Comparison of ENCODE assay signal across 12 cellular contexts in the genomic region with DNA sequence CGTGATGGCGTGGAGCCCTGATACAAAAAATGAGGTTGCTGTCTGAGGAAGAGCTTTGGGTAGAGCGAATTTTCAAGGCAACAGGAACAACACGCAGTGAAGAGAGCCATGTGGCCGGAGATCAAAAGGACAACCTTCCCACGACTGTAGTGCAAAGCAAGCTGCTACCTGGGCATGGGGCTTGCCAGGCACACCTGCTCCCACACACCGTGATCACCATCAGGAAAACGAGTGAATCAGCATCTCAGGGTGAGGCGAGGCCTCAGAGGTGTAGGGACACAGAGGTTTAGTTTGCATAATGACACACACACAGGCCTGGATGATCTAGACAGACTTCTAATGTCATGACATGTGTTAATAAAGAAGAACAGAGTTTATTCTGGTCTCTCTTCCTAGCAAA.
A peak's percentile ranks its signal among the peaks of the same experiment; 100 is the strongest.
DNase-seq lines count a peak whose midpoint lies in the region; ATAC-seq and TF ChIP-seq lines count a peak whose summit lies in the region.
"Had no signal": no experiment of that assay in that cellular context is flagged by ENCODE, and none has a peak within 500 bp of the region (broad histone marks: within the 10 kb centered on the region; RNA-seq: fewer than 3 reads in every experiment).

No MANE protein-coding gene starts in this region.

- H3K4me1 Mint-ChIP-seq in natural killer cell, result peaks cover 7 to 9% of the 10 kb centered on the region in 2 donors
- peaks cover 8% of the 10 kb centered on the region in 2 donors for H3K4me1 Mint-ChIP-seq in natural killer cell treated with Interleukin-12 subunit alpha and Interleukin-12 subunit beta and Interleukin-15 and Interleukin-18, amount 100 ng/mL, for 72 hours (ENCODE audit: low read depth in 2 of 2)
- H3K4me1 Mint-ChIP-seq: B cell had no signal

- no peak overlapping the region for H3K9ac ChIP-seq in liver (ENCODE audit: low read depth in 1 of 2, low read length in 2 of 2)

- no peaks in the 10 kb centered on the region for H3K9me3 Mint-ChIP-seq in natural killer cell
- H3K9me3 Mint-ChIP-seq in natural killer cell treated with Interleukin-12 subunit alpha and Interleukin-12 subunit beta and Interleukin-15 and Interleukin-18, amount 100 ng/mL, for 72 hours, result no peaks in the 10 kb centered on the region

- no peak for DNase-seq in natural killer cell
- no peak for DNase-seq in natural killer cell treated with Interleukin-12 subunit alpha and Interleukin-12 subunit beta and Interleukin-15 and Interleukin-18, amount 100 ng/mL, for 72 hours (ENCODE audit: low spot score)
- no peak for DNase-seq in RWPE2 (ENCODE audit: low spot score)
- no peak for DNase-seq in T-helper 9 cell
- no peak for DNase-seq in right atrium auricular region (ENCODE audit: low spot score)
- no peak for DNase-seq in activated gamma-delta T cell (lab: John Stamatoyannopoulos, UW)
- DNase-seq: activated CD8-positive, alpha-beta memory T cell treated with anti-CD3 and anti-CD28 coated beads, Interleukin-2, amount 50 U/mL, for 4 hours; mesenchymal stem cell; NCI-H446 treated with DMSO at 0.1 percent for 48 hours had no signal

- H3K4me3 Mint-ChIP-seq in natural killer cell, result no peak overlapping the region
- H3K4me3 Mint-ChIP-seq in natural killer cell treated with Interleukin-12 subunit alpha and Interleukin-12 subunit beta and Interleukin-15 and Interleukin-18, amount 100 ng/mL, for 72 hours, result no peak overlapping the region
- H3K4me3 Mint-ChIP-seq: B cell had no signal

- no peak for TF ChIP-seq RAD21 in liver (IDR thresholded peaks at IDR 0.05)

- H3K36me3 Mint-ChIP-seq in natural killer cell, result peaks cover 7% of the 10 kb centered on the region
- H3K36me3 Mint-ChIP-seq in natural killer cell treated with Interleukin-12 subunit alpha and Interleukin-12 subunit beta and Interleukin-15 and Interleukin-18, amount 100 ng/mL, for 72 hours, result no peaks in the 10 kb centered on the region

- H3K27ac ChIP-seq in RWPE2 (ENCODE audit: poor library complexity, severe bottlenecking), result peak overlapping the region; percentile 35
- H3K27ac ChIP-seq in liver (ENCODE audit: low read depth in 1 of 2, low read length in 2 of 2), result peak overlapping the region; percentile 83
- no peak overlapping the region for H3K27ac ChIP-seq in right atrium auricular region

- TF ChIP-seq CTCF in natural killer cell (IDR thresholded peaks at IDR 0.05) (no peak), RWPE2 (IDR thresholded peaks at IDR 0.05; ENCODE audit: poor library complexity, severe bottlenecking) (no peak), liver (IDR thresholded peaks at IDR 0.05; ENCODE audit: low read depth, low read length, missing input control) (no peak), right atrium auricular region (IDR thresholded peaks at IDR 0.05) (no peak)

- H3K4me3 ChIP-seq in RWPE2 (ENCODE audit: severe bottlenecking) (no peak overlapping the region), liver (ENCODE audit: low read depth in 1 of 3, low read length in 3 of 3) (no peak overlapping the region), right atrium auricular region (no peak overlapping the region)

- H3K27me3 ChIP-seq in RWPE2 (ENCODE audit: insufficient read depth, poor library complexity, severe bottlenecking) (no peaks in the 10 kb centered on the region), liver (ENCODE audit: control insufficient read depth in 4 of 4, insufficient read depth in 4 of 4, low read length in 3 of 4) (no peaks in the 10 kb centered on the region), right atrium auricular region (no peaks in the 10 kb centered on the region)

- H3K4me1 ChIP-seq in RWPE2 (ENCODE audit: insufficient read depth, poor library complexity, severe bottlenecking), result peaks cover 37% of the 10 kb centered on the region
- H3K4me1 ChIP-seq in liver (ENCODE audit: control insufficient read depth in 4 of 4, insufficient read depth in 4 of 4, low read length in 3 of 4), result peaks cover 20 to 63% (median 61%) of the 10 kb centered on the region in 4 donors
- peaks cover 0 to 20% of the 10 kb centered on the region in 2 donors for H3K4me1 ChIP-seq in right atrium auricular region

- intact Hi-C loops in natural killer cell (cut with micrococcal nuclease), result no loop called here

- no peaks in the 10 kb centered on the region for H3K36me3 ChIP-seq in RWPE2 (ENCODE audit: low read depth)
- H3K36me3 ChIP-seq in liver (ENCODE audit: control insufficient read depth in 4 of 4, insufficient read depth in 3 of 4, low read depth in 1 of 4, low read length in 3 of 4), result no peaks in the 10 kb centered on the region
- no peaks in the 10 kb centered on the region for H3K36me3 ChIP-seq in right atrium auricular region

- ATAC-seq in natural killer cell (no peak), RWPE2 (ENCODE audit: low read depth) (peak; percentile 54), HG03521 (IDR thresholded peaks at IDR 0.05; ENCODE audit: unreplicated experiment) (no peak)
- no peak for ATAC-seq in natural killer cell treated with Interleukin-12 subunit alpha and Interleukin-12 subunit beta and Interleukin-15 and Interleukin-18, amount 100 ng/mL, for 72 hours

- 41% methylated on average over 9 of the region's 9 CpGs for WGBS in liver

- H3K27ac Mint-ChIP-seq in natural killer cell, result peak overlapping the region; percentile 2 to 10
- peak overlapping the region in 1 of 2 donors; percentile 43 for H3K27ac Mint-ChIP-seq in natural killer cell treated with Interleukin-12 subunit alpha and Interleukin-12 subunit beta and Interleukin-15 and Interleukin-18, amount 100 ng/mL, for 72 hours
- H3K27ac Mint-ChIP-seq: B cell had no signal

- H3K27me3 Mint-ChIP-seq in natural killer cell (ENCODE audit: low read depth in 2 of 2), result no peaks in the 10 kb centered on the region
- H3K27me3 Mint-ChIP-seq in natural killer cell treated with Interleukin-12 subunit alpha and Interleukin-12 subunit beta and Interleukin-15 and Interleukin-18, amount 100 ng/mL, for 72 hours, result no peaks in the 10 kb centered on the region
- H3K27me3 Mint-ChIP-seq: B cell had no signal

- H3K9me3 ChIP-seq in RWPE2 (ENCODE audit: severe bottlenecking) (no peaks in the 10 kb centered on the region), liver (ENCODE audit: control insufficient read depth in 4 of 4, low read length in 3 of 4) (no peaks in the 10 kb centered on the region), right atrium auricular region (no peaks in the 10 kb centered on the region)

TF ChIP-seq in liver, 16 proteins besides CTCF, POLR2A, EP300 and RAD21:
- TF ChIP-seq FOXA2 (IDR thresholded peaks at IDR 0.05) (no peak), RXRA (IDR thresholded peaks at IDR 0.05) (peak in 1 of 2 donors; percentile 23), TAF1 (conservative IDR thresholded peaks at IDR 0.05) (no peak), GABPA (IDR thresholded peaks at IDR 0.05 in 1 of 2, conservative IDR thresholded peaks at IDR 0.05 in 1 of 2) (no peak), HNF4A (conservative IDR thresholded peaks at IDR 0.05) (peak; percentile 30 to 49), HNF4G (IDR thresholded peaks at IDR 0.05) (no peak), SP1 (IDR thresholded peaks at IDR 0.05) (no peak)
- TF ChIP-seq, protein P1, sequence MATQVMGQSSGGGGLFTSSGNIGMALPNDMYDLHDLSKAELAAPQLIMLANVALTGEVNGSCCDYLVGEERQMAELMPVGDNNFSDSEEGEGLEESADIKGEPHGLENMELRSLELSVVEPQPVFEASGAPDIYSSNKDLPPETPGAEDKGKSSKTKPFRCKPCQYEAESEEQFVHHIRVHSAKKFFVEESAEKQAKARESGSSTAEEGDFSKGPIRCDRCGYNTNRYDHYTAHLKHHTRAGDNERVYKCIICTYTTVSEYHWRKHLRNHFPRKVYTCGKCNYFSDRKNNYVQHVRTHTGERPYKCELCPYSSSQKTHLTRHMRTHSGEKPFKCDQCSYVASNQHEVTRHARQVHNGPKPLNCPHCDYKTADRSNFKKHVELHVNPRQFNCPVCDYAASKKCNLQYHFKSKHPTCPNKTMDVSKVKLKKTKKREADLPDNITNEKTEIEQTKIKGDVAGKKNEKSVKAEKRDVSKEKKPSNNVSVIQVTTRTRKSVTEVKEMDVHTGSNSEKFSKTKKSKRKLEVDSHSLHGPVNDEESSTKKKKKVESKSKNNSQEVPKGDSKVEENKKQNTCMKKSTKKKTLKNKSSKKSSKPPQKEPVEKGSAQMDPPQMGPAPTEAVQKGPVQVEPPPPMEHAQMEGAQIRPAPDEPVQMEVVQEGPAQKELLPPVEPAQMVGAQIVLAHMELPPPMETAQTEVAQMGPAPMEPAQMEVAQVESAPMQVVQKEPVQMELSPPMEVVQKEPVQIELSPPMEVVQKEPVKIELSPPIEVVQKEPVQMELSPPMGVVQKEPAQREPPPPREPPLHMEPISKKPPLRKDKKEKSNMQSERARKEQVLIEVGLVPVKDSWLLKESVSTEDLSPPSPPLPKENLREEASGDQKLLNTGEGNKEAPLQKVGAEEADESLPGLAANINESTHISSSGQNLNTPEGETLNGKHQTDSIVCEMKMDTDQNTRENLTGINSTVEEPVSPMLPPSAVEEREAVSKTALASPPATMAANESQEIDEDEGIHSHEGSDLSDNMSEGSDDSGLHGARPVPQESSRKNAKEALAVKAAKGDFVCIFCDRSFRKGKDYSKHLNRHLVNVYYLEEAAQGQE (IDR thresholded peaks at IDR 0.05), result no peak
- TF ChIP-seq, protein P2, sequence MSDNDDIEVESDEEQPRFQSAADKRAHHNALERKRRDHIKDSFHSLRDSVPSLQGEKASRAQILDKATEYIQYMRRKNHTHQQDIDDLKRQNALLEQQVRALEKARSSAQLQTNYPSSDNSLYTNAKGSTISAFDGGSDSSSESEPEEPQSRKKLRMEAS (IDR thresholded peaks at IDR 0.05), result peak; percentile 30

Comparison
In these comparisons a context has a peak if more than half of its experiments do, and no peak if none do; other contexts are left out.
1. H3K27ac ChIP-seq: peak in RWPE2 (single experiment) and liver (2 of 2); none in right atrium auricular region (0 of 2).